Comparison of ENCODE assay signal across 15 cellular contexts in the genomic region with DNA sequence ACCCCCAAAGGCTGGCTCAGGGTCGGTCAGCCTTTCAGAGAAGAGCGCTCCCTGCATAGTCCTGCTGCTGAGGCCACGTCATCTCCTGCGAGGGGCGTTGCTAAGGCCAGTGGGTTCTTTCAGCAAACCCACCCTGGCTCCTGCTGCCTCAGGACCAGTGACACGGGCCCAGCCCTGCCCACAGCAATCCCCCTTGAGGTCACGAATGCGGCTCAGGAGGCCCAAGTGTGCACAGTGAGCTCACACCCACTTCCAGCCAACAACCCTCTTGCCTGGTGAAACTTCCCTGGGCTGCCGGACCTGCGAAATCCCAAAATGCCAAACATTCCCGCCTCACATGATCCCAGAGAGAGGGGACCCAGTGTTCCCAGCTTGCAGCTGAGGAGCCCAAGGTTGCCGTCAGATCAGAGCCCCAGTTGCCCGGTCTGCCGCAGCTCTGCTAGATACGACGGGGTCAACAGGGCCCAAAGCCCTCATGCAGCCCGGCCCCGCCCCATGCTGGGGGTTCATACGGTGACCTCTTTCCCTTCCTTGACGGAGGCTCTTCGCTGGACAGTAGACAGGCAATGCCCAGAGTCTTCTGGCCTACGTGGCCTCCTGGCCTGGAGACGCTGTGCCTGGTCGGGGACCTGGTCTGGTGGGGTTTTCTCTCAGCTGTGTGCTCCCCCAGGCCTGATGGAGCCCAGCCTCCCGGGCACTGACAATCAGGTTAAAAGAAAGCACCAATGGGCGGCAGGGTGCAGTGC.
"Had no signal": no experiment of that assay in that cellular context is flagged by ENCODE, and none has a peak within 500 bp of the region (broad histone marks: within the 10 kb centered on the region; RNA-seq: fewer than 3 reads in every experiment).

No MANE protein-coding gene starts in this region.

- ATAC-seq: left lobe of liver had no signal

- H3K27me3 ChIP-seq: ascending aorta, pancreas had no signal

- H3K4me1 Mint-ChIP-seq: activated CD4-positive, alpha-beta memory T cell treated with anti-CD3 and anti-CD28 coated beads, Interleukin-2, amount 10 ng/mL, durations not matched to agents 7 days and 5 days had no signal

- H3K36me3 ChIP-seq: ascending aorta, heart left ventricle, pancreas, tibial artery had no signal

- H3K4me3 ChIP-seq: ascending aorta, pancreas, tibial artery had no signal

- DNase-seq: activated CD4-positive, alpha-beta memory T cell treated with anti-CD3 and anti-CD28 coated beads, Interleukin-2, amount 10 ng/mL, durations not matched to agents 7 days and 5 days; activated CD8-positive, alpha-beta memory T cell treated with anti-CD3 and anti-CD28 coated beads, Interleukin-2, amount 50 U/mL, for 48 hours; mesendoderm; SK-N-SH; stimulated activated CD4-positive, alpha-beta T cell treated with anti-CD3 and anti-CD28 coated beads, Interleukin-15, amount 100 ng/mL, for 24 hours; stimulated activated CD4-positive, alpha-beta T cell treated with anti-CD3 and anti-CD28 coated beads, Interleukin-4, amount 100 ng/mL, for 4 hours; T-helper 1 cell had no signal

- H3K4me2 ChIP-seq: SK-N-SH had no signal

- H3K9ac ChIP-seq: SK-N-SH had no signal

- H3K27me3 Mint-ChIP-seq: activated naive CD8-positive, alpha-beta T cell had no signal

- H3K9me3 Mint-ChIP-seq: activated CD4-positive, alpha-beta memory T cell treated with anti-CD3 and anti-CD28 coated beads, Interleukin-2, amount 10 ng/mL, durations not matched to agents 7 days and 5 days; activated T-helper 2 cell treated with anti-CD3 and anti-CD28 coated beads, Interferon-gamma antibody, Interleukin-2, Interleukin-4, amounts not matched to agents 10 μg/mL and 5 μg/mL and 100 μg/mL, durations not matched to agents 14 hours and 24 hours and 36 hours had no signal

- H3K4me3 Mint-ChIP-seq: activated CD4-positive, alpha-beta memory T cell treated with anti-CD3 and anti-CD28 coated beads, Interleukin-2, amount 10 ng/mL, durations not matched to agents 7 days and 5 days; activated naive CD8-positive, alpha-beta T cell had no signal

- H3K4me1 ChIP-seq: ascending aorta, heart left ventricle, pancreas, tibial artery had no signal

- H3K9me3 ChIP-seq: ascending aorta, pancreas, SK-N-SH had no signal

- H3K27ac ChIP-seq: ascending aorta, pancreas, VCaP had no signal

- H3K27ac Mint-ChIP-seq: activated CD4-positive, alpha-beta memory T cell treated with anti-CD3 and anti-CD28 coated beads, Interleukin-2, amount 10 ng/mL, durations not matched to agents 7 days and 5 days; activated naive CD8-positive, alpha-beta T cell; activated T-helper 2 cell treated with anti-CD3 and anti-CD28 coated beads, Interferon-gamma antibody, Interleukin-2, Interleukin-4, amounts not matched to agents 10 μg/mL and 5 μg/mL and 100 μg/mL, durations not matched to agents 14 hours and 24 hours and 36 hours had no signal
